In genomic region chr9:3474821-3475220, GRCh38 we compare ENCODE assay signal across 22 cellular contexts. TPM values are rescaled to one million over a fixed set of nuclear protein-coding genes. Genes with fewer than 3 reads are reported as not detected.
DNase-seq lines count a peak whose midpoint lies in the region; ATAC-seq and TF ChIP-seq lines count a peak whose summit lies in the region.
"Had no signal": no experiment of that assay in that cellular context is flagged by ENCODE, and none has a peak within 500 bp of the region (broad histone marks: within the 10 kb centered on the region; RNA-seq: fewer than 3 reads in every experiment).

No MANE protein-coding gene starts in this region.

- no peaks in the 10 kb centered on the region for H3K27me3 ChIP-seq in Karpas-422 (ENCODE audit: low read length)
- H3K27me3 ChIP-seq: stomach, upper lobe of right lung had no signal

- H3K4me3 Mint-ChIP-seq in activated CD4-positive, alpha-beta T cell treated with anti-CD3 and anti-CD28 coated beads, Interleukin-2, amount 10 ng/mL, durations not matched to agents 24 days and 14 days = no peak overlapping the region
- H3K4me3 Mint-ChIP-seq in chondrocyte (ENCODE audit: unreplicated experiment) = no peak overlapping the region
- no peak overlapping the region for H3K4me3 Mint-ChIP-seq in progenitor cell of endocrine pancreas (ENCODE audit: low read depth)
- H3K4me3 Mint-ChIP-seq: GM23338 had no signal

- peaks cover 12% of the 10 kb centered on the region for H3K36me3 Mint-ChIP-seq in activated CD4-positive, alpha-beta T cell treated with anti-CD3 and anti-CD28 coated beads, Interleukin-2, amount 10 ng/mL, durations not matched to agents 24 days and 14 days (ENCODE audit: low read depth)
- H3K36me3 Mint-ChIP-seq in chondrocyte (ENCODE audit: low read depth) (peaks cover 10% of the 10 kb centered on the region), progenitor cell of endocrine pancreas (ENCODE audit: insufficient read depth) (peaks cover 19% of the 10 kb centered on the region)

- H3K9ac ChIP-seq in Karpas-422 (ENCODE audit: low read length) = no peak overlapping the region

- no peak overlapping the region for H2AFZ ChIP-seq in Karpas-422 (ENCODE audit: low read length)
- H2AFZ ChIP-seq: GM23338 had no signal

- H3K4me2 ChIP-seq in Karpas-422 (ENCODE audit: low read depth, low read length, poor library complexity, severe bottlenecking) = no peak overlapping the region
- H3K4me2 ChIP-seq: GM23338 had no signal

- no peak for DNase-seq in activated CD4-positive, alpha-beta T cell treated with anti-CD3 and anti-CD28 coated beads, Interleukin-2, amount 10 ng/mL, durations not matched to agents 24 days and 14 days
- DNase-seq in activated CD4-positive, alpha-beta T cell treated with anti-CD3 and anti-CD28 coated beads for 4 hours = no peak
- DNase-seq in Karpas-422 (no peak), chondrocyte (ENCODE audit: low spot score) (no peak), progenitor cell of endocrine pancreas (ENCODE audit: low spot score, unreplicated experiment) (no peak)
- DNase-seq: activated CD8-positive, alpha-beta memory T cell treated with anti-CD3 and anti-CD28 coated beads, Interleukin-2, amount 50 U/mL, for 4 hours; effector memory CD4-positive, alpha-beta T cell; kidney glomerular epithelial cell; NCI-H1694 treated with DMSO at 0.1 percent for 48 hours; NCI-H2227 treated with DMSO at 0.1 percent for 48 hours; NCI-H748 treated with DMSO at 0.1 percent for 48 hours; Right ventricle myocardium superior; stimulated activated CD4-positive, alpha-beta T cell treated with anti-CD3 and anti-CD28 coated beads, Interleukin-1b, Interleukin-23, amount 100 ng/mL, for 48 hours; stomach; SW 1271; upper lobe of right lung had no signal

- H3K4me3 ChIP-seq in Karpas-422 (ENCODE audit: low read length) = no peak overlapping the region
- H3K4me3 ChIP-seq: GM23338, prostate gland, stomach, upper lobe of right lung had no signal

- no peaks in the 10 kb centered on the region for H3K27me3 Mint-ChIP-seq in activated CD4-positive, alpha-beta T cell treated with anti-CD3 and anti-CD28 coated beads, Interleukin-2, amount 10 ng/mL, durations not matched to agents 24 days and 14 days
- no peaks in the 10 kb centered on the region for H3K27me3 Mint-ChIP-seq in chondrocyte (ENCODE audit: low read depth)
- no peaks in the 10 kb centered on the region for H3K27me3 Mint-ChIP-seq in progenitor cell of endocrine pancreas

- intact Hi-C loops in activated CD4-positive, alpha-beta T cell treated with anti-CD3 and anti-CD28 coated beads, Interleukin-2, amount 10 ng/mL, durations not matched to agents 24 days and 14 days (cut with micrococcal nuclease) = loop anchor here (5.0 kb wide), 1 partner anchor 88 kb away; no protein-coding TSS in a partner anchor

- peaks cover 15% of the 10 kb centered on the region for H3K9me3 ChIP-seq in Karpas-422 (ENCODE audit: low read length)
- H3K9me3 ChIP-seq: prostate gland, upper lobe of right lung had no signal

- peak overlapping the region; percentile 85 for H3K27ac ChIP-seq in Karpas-422 (ENCODE audit: low read length)
- H3K27ac ChIP-seq: 22Rv1, prostate gland, stomach, upper lobe of right lung had no signal

- peaks cover 34% of the 10 kb centered on the region for H3K4me1 ChIP-seq in Karpas-422 (ENCODE audit: low read length)
- H3K4me1 ChIP-seq: prostate gland had no signal

- no peak for ATAC-seq in GM21737 (IDR thresholded peaks at IDR 0.05; ENCODE audit: unreplicated experiment)
- no peak for ATAC-seq in activated CD4-positive, CD25-positive, alpha-beta regulatory T cell treated with anti-CD3 and anti-CD28 coated beads, Interleukin-2, amount 50 U/mL, for 24 hours
- ATAC-seq in GM21447 (IDR thresholded peaks at IDR 0.05; ENCODE audit: unreplicated experiment) = no peak
- ATAC-seq: GM23338, upper lobe of right lung had no signal

- peak overlapping the region; percentile 45 for H3K27ac Mint-ChIP-seq in activated CD4-positive, alpha-beta T cell treated with anti-CD3 and anti-CD28 coated beads, Interleukin-2, amount 10 ng/mL, durations not matched to agents 24 days and 14 days
- peak overlapping the region; percentile 75 for H3K27ac Mint-ChIP-seq in chondrocyte (ENCODE audit: unreplicated experiment)
- H3K27ac Mint-ChIP-seq in progenitor cell of endocrine pancreas = peak overlapping the region; percentile 59
- H3K27ac Mint-ChIP-seq: GM23338 had no signal

- H3K9me3 Mint-ChIP-seq in activated CD4-positive, alpha-beta T cell treated with anti-CD3 and anti-CD28 coated beads, Interleukin-2, amount 10 ng/mL, durations not matched to agents 24 days and 14 days = no peaks in the 10 kb centered on the region
- peaks cover 21% of the 10 kb centered on the region for H3K9me3 Mint-ChIP-seq in chondrocyte (ENCODE audit: low read depth)
- no peaks in the 10 kb centered on the region for H3K9me3 Mint-ChIP-seq in progenitor cell of endocrine pancreas (ENCODE audit: low read depth)
- H3K9me3 Mint-ChIP-seq: GM23338 had no signal

- H3K4me1 Mint-ChIP-seq in activated CD4-positive, alpha-beta T cell treated with anti-CD3 and anti-CD28 coated beads, Interleukin-2, amount 10 ng/mL, durations not matched to agents 24 days and 14 days = peaks cover 45% of the 10 kb centered on the region
- H3K4me1 Mint-ChIP-seq in chondrocyte (ENCODE audit: low read depth) = peaks cover 55% of the 10 kb centered on the region
- peaks cover 6% of the 10 kb centered on the region for H3K4me1 Mint-ChIP-seq in progenitor cell of endocrine pancreas (ENCODE audit: low read depth)

- H3K36me3 ChIP-seq in Karpas-422 (ENCODE audit: insufficient read depth, low read length) = peaks cover 26% of the 10 kb centered on the region
- H3K36me3 ChIP-seq: prostate gland, upper lobe of right lung had no signal

- H3K79me2 ChIP-seq in Karpas-422 (ENCODE audit: low read length) = peaks cover 31% of the 10 kb centered on the region

- H4K20me1 ChIP-seq in Karpas-422 (ENCODE audit: insufficient read depth, low read depth, low read length) = no peaks in the 10 kb centered on the region

- TF ChIP-seq CTCF in chondrocyte (IDR thresholded peaks at IDR 0.05) = no peak
- no peak for TF ChIP-seq CTCF in progenitor cell of endocrine pancreas (IDR thresholded peaks at IDR 0.05; ENCODE audit: unreplicated experiment)

- no peaks in the 10 kb centered on the region for H3K9me2 ChIP-seq in Karpas-422 (replicated peaks; ENCODE audit: insufficient read depth, low read length)

RNA-seq across cellular contexts. Expression of gene RFX3, which starts 51.0 kb away (rescaled TPM):
- 11.6 and 12.8 TPM in 2 replicates for total RNA-seq in activated CD4-positive, alpha-beta T cell treated with anti-CD3 and anti-CD28 coated beads, Interleukin-2, amount 10 ng/mL, durations not matched to agents 24 days and 14 days
- total RNA-seq in Karpas-422 (2014; rRNA removed; shearing (Covaris generic); ENCODE audit: low replicate concordance) = 24.3 and 31.2 TPM in 2 replicates
- total RNA-seq in chondrocyte = 4.0 to 10.6 TPM (median 4.1 TPM) in 3 replicates
- 53.9 and 57.2 TPM in 2 replicates for total RNA-seq in progenitor cell of endocrine pancreas
